In the genomic region with DNA sequence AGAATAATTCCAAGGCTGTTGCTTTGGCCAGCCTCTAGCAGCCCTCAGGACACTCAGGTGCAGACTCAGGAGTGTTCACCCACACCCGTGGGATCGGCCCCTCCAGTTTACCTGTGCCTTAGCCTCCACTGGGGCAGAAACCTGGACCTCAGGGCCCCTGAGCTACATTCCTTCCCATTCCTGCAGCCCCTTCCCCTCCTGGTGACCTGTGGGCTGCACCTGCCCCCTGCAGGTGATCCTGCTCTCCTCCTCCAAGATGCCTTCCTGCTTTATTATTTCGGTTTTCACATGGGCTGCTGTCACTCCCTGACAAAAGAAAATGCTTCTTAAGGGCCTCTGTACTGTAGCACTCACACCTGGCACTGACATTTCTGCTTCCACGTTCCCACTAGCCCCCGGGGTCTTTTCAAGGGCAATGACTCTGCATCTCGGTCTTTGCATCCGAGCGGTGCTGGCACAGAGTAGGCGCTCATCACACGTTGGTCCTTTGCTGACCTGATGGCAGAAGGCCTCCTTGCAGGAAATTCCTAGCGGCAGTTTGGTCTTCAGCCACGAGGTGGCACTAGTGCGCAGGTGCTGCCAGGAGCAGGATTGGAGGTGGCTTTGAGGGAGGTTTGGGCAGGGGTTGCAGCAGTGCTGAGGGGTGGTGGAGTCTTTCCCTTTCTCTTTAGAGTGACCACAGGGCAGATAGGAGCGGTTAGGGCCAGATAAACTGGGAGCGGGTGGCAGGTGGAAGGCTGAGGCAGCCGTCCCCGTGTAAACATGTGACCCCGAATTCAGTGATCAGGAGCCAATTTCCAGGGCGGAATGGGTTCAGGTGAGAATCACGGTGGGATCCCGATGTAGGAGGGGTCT, we compare ENCODE assay signal across 8 cellular contexts. TPM values are rescaled to one million over a fixed set of nuclear protein-coding genes. Genes with fewer than 3 reads are reported as not detected.
A peak's percentile ranks its signal among the peaks of the same experiment; 100 is the strongest.
DNase-seq lines count a peak whose midpoint lies in the region; ATAC-seq and TF ChIP-seq lines count a peak whose summit lies in the region.

No MANE protein-coding gene starts in this region.

- TF ChIP-seq CTCF in GM06990 (IDR thresholded peaks at IDR 0.05; ENCODE audit: insufficient read depth, low read length, poor library complexity, severe bottlenecking) (peak; percentile 96), heart right ventricle (IDR thresholded peaks at IDR 0.05) (peak; percentile 69 to 95 (median 87))

- WGBS in heart right ventricle, 2 donors, result 12 to 14% methylated on average over 21 of the region's 21 CpGs

- H3K4me3 Mint-ChIP-seq in activated naive CD4-positive, alpha-beta T cell treated with anti-CD3 and anti-CD28 coated beads, Interleukin-2, amount 50 U/mL, for 24 hours, result peak overlapping the region; percentile 35

- ATAC-seq in SK-N-SH treated with all-trans-retinoic acid at 6 μM for 48 hours (peak; percentile 92), heart right ventricle (peak in 7 of 8 donors; percentile 37 to 65 (median 49)), HG03139 (IDR thresholded peaks at IDR 0.05; ENCODE audit: unreplicated experiment) (no peak), HG02852 (IDR thresholded peaks at IDR 0.05; ENCODE audit: unreplicated experiment) (no peak)

- no peak overlapping the region for H3K27ac ChIP-seq in heart right ventricle

- no peaks in the 10 kb centered on the region for H3K9me3 ChIP-seq in heart right ventricle

- no peaks in the 10 kb centered on the region for H3K36me3 Mint-ChIP-seq in activated naive CD4-positive, alpha-beta T cell treated with anti-CD3 and anti-CD28 coated beads, Interleukin-2, amount 50 U/mL, for 24 hours

- DNase-seq in GM06990 (ENCODE audit: extremely low read depth, insufficient read length) (no peak), M059J (ENCODE audit: low read depth) (peak; percentile 51), heart right ventricle (peak; percentile 32 to 66), renal cortical epithelial cell (ENCODE audit: low read depth) (peak; percentile 45)

- peaks cover 5% of the 10 kb centered on the region for H3K4me1 Mint-ChIP-seq in activated naive CD4-positive, alpha-beta T cell treated with anti-CD3 and anti-CD28 coated beads, Interleukin-2, amount 50 U/mL, for 24 hours

- peaks cover 2% of the 10 kb centered on the region for H3K27me3 Mint-ChIP-seq in activated naive CD4-positive, alpha-beta T cell treated with anti-CD3 and anti-CD28 coated beads, Interleukin-2, amount 50 U/mL, for 24 hours

- no peaks in the 10 kb centered on the region; the same call in 1 of the 2 replicates for H3K27me3 ChIP-seq in GM06990 (replicated peaks; ENCODE audit: control insufficient read depth, insufficient read depth, low read length)
- H3K27me3 ChIP-seq in heart right ventricle, result peaks cover 0 to 29% (median 12%) of the 10 kb centered on the region in 7 donors

- no peaks in the 10 kb centered on the region for H3K9me3 Mint-ChIP-seq in activated naive CD4-positive, alpha-beta T cell treated with anti-CD3 and anti-CD28 coated beads, Interleukin-2, amount 50 U/mL, for 24 hours

- H3K27ac Mint-ChIP-seq in activated naive CD4-positive, alpha-beta T cell treated with anti-CD3 and anti-CD28 coated beads, Interleukin-2, amount 50 U/mL, for 24 hours, result peak overlapping the region; percentile 19

- H3K4me3 ChIP-seq in GM06990 (replicated peaks; ENCODE audit: low read depth, low read length) (peak overlapping the region; percentile 15), heart right ventricle (no peak overlapping the region)

- peaks cover 0 to 5% (median 0%) of the 10 kb centered on the region in 9 donors for H3K4me1 ChIP-seq in heart right ventricle

- intact Hi-C loops in heart right ventricle (cut with DNase I), result loop anchor here in 1 of 10 donors (10.0 kb wide), 1 partner anchor 331 kb away; no protein-coding TSS in a partner anchor

- H3K36me3 ChIP-seq in GM06990 (ENCODE audit: control insufficient read depth, insufficient read depth, low read length) (no peaks in the 10 kb centered on the region), heart right ventricle (no peaks in the 10 kb centered on the region)

TF ChIP-seq in SK-N-SH treated with all-trans-retinoic acid at 6 μM for 48 hours, 23 proteins besides CTCF, POLR2A, EP300 and RAD21:
- no peak for TF ChIP-seq ZC3H10 (CRISPR knock-in tag; IDR thresholded peaks at IDR 0.05)
- TF ChIP-seq CSDC2 (CRISPR knock-in tag; IDR thresholded peaks at IDR 0.05), result no peak
- TF ChIP-seq PPARA (CRISPR knock-in tag; IDR thresholded peaks at IDR 0.05; ENCODE audit: borderline replicate concordance), result no peak
- TF ChIP-seq ZNF8 (CRISPR knock-in tag; IDR thresholded peaks at IDR 0.05), result no peak
- no peak for TF ChIP-seq TCF4 (CRISPR knock-in tag; IDR thresholded peaks at IDR 0.05; ENCODE audit: borderline replicate concordance)
- no peak for TF ChIP-seq SNAI2 (CRISPR knock-in tag; IDR thresholded peaks at IDR 0.05)
- no peak for TF ChIP-seq ZFP3 (CRISPR knock-in tag; IDR thresholded peaks at IDR 0.05)
- TF ChIP-seq ARNTL (CRISPR knock-in tag; IDR thresholded peaks at IDR 0.05; ENCODE audit: borderline replicate concordance, low read depth), result no peak
- TF ChIP-seq BACH2 (CRISPR knock-in tag; IDR thresholded peaks at IDR 0.05; ENCODE audit: borderline replicate concordance), result no peak
- TF ChIP-seq ESRRG (CRISPR knock-in tag; IDR thresholded peaks at IDR 0.05), result no peak
- TF ChIP-seq ZNF70 (CRISPR knock-in tag; IDR thresholded peaks at IDR 0.05), result no peak
- TF ChIP-seq, protein P1, sequence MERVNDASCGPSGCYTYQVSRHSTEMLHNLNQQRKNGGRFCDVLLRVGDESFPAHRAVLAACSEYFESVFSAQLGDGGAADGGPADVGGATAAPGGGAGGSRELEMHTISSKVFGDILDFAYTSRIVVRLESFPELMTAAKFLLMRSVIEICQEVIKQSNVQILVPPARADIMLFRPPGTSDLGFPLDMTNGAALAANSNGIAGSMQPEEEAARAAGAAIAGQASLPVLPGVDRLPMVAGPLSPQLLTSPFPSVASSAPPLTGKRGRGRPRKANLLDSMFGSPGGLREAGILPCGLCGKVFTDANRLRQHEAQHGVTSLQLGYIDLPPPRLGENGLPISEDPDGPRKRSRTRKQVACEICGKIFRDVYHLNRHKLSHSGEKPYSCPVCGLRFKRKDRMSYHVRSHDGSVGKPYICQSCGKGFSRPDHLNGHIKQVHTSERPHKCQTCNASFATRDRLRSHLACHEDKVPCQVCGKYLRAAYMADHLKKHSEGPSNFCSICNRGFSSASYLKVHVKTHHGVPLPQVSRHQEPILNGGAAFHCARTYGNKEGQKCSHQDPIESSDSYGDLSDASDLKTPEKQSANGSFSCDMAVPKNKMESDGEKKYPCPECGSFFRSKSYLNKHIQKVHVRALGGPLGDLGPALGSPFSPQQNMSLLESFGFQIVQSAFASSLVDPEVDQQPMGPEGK (CRISPR knock-in tag; IDR thresholded peaks at IDR 0.05; ENCODE audit: borderline replicate concordance), result no peak

RNA-seq across cellular contexts. Expression of a gene that starts 25.3 kb away (rescaled TPM):
- 8.2 and 8.8 TPM in 2 replicates for total RNA-seq in M059J (2014; rRNA removed; shearing (Covaris generic))
- total RNA-seq in heart right ventricle, result 10 to 100 TPM; 15.5 to 27.5 (median 21.4) TPM
- polyA plus RNA-seq in heart right ventricle, result 1 to 10 TPM; 3.7 to 4.2 TPM
- 10.9 and 15.6 TPM in 2 replicates for total RNA-seq in renal cortical epithelial cell

Comparison
In these comparisons a context has a peak if more than half of its experiments do, and no peak if none do; other contexts are left out.
1. ATAC-seq: peak in SK-N-SH treated with all-trans-retinoic acid at 6 μM for 48 hours (single experiment) and heart right ventricle (7 of 8); none in HG03139 (single experiment) and HG02852 (single experiment).